In the genomic region with DNA sequence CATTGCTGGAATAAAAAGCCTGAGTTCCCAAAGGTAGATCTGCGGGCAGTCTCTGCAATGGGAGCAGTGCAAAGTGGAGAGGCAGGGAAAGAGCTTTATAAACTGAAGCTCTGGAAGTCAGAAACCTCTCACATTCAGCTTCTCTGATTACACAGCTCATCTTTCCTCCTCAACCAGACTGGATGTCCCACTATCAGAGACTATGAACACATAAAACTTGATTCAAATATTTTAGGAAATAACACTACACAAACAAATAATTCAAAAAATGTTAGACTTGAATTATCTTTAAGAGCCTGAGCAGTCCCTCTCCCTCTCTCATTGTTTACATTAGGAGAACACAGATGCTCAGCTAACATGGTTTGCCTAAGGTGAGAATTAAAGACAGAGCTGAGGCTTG, we compare ENCODE assay signal across 11 cellular contexts.
DNase-seq lines count a peak whose midpoint lies in the region; ATAC-seq and TF ChIP-seq lines count a peak whose summit lies in the region.
"Had no signal": no experiment of that assay in that cellular context is flagged by ENCODE, and none has a peak within 500 bp of the region (broad histone marks: within the 10 kb centered on the region; RNA-seq: fewer than 3 reads in every experiment).

No MANE protein-coding gene starts in this region.

- H3K4me1 Mint-ChIP-seq in stimulated activated memory B cell treated with anti-CD40 and anti-IgM and Interleukin-4, amounts not matched to agents 10 μg/mL and 1 μg/mL and 100 μg/mL, for 72 hours, result peaks cover 55% of the 10 kb centered on the region
- H3K4me1 Mint-ChIP-seq: activated CD4-positive, alpha-beta T cell treated with anti-CD3 and anti-CD28 coated beads for 36 hours had no signal

- TF ChIP-seq CTCF in RWPE2 (IDR thresholded peaks at IDR 0.05; ENCODE audit: poor library complexity, severe bottlenecking) (no peak), fibroblast of pulmonary artery (IDR thresholded peaks at IDR 0.05; ENCODE audit: low read length, missing control alignments) (no peak), right atrium auricular region (IDR thresholded peaks at IDR 0.05) (no peak)

- peak overlapping the region; percentile 72 for H3K27ac Mint-ChIP-seq in stimulated activated memory B cell treated with anti-CD40 and anti-IgM and Interleukin-4, amounts not matched to agents 10 μg/mL and 1 μg/mL and 100 μg/mL, for 72 hours
- H3K27ac Mint-ChIP-seq: activated CD4-positive, alpha-beta T cell treated with anti-CD3 and anti-CD28 coated beads for 36 hours; activated naive CD4-positive, alpha-beta T cell treated with anti-CD3 and anti-CD28 coated beads for 36 hours had no signal

- H3K27ac ChIP-seq in RWPE2 (ENCODE audit: poor library complexity, severe bottlenecking) (peak overlapping the region; percentile 100), right atrium auricular region (no peak overlapping the region)

- H3K4me3 ChIP-seq in RWPE2 (ENCODE audit: severe bottlenecking) (no peak overlapping the region), fibroblast of pulmonary artery (replicated peaks; ENCODE audit: low read depth, low read length) (no peak overlapping the region), right atrium auricular region (no peak overlapping the region)

- H3K36me3 Mint-ChIP-seq in stimulated activated memory B cell treated with anti-CD40 and anti-IgM and Interleukin-4, amounts not matched to agents 10 μg/mL and 1 μg/mL and 100 μg/mL, for 72 hours, result peaks cover 6% of the 10 kb centered on the region

- no peaks in the 10 kb centered on the region for H3K9me3 Mint-ChIP-seq in stimulated activated memory B cell treated with anti-CD40 and anti-IgM and Interleukin-4, amounts not matched to agents 10 μg/mL and 1 μg/mL and 100 μg/mL, for 72 hours
- H3K9me3 Mint-ChIP-seq: activated naive CD4-positive, alpha-beta T cell treated with anti-CD3 and anti-CD28 coated beads for 36 hours had no signal

- DNase-seq in SHP77 treated with DMSO at 0.1 percent for 48 hours (lab: John Stamatoyannopoulos, UW) (peak; percentile 54), SHP77 (lab: John Stamatoyannopoulos, UW) (no peak), RWPE2 (ENCODE audit: low spot score) (no peak), fibroblast of pulmonary artery (ENCODE audit: low read depth) (peak; percentile 17), germinal center (ENCODE audit: low spot score) (no peak), right atrium auricular region (ENCODE audit: low spot score) (no peak)
- DNase-seq: activated CD4-positive, alpha-beta T cell treated with anti-CD3 and anti-CD28 coated beads for 36 hours; activated naive CD4-positive, alpha-beta T cell treated with anti-CD3 and anti-CD28 coated beads for 36 hours; NCI-H2029 had no signal

- H3K27me3 ChIP-seq in RWPE2 (ENCODE audit: insufficient read depth, poor library complexity, severe bottlenecking) (no peaks in the 10 kb centered on the region), right atrium auricular region (no peaks in the 10 kb centered on the region)

- H3K36me3 ChIP-seq in RWPE2 (ENCODE audit: low read depth) (no peaks in the 10 kb centered on the region), right atrium auricular region (no peaks in the 10 kb centered on the region)

- no peak overlapping the region for H3K4me3 Mint-ChIP-seq in stimulated activated memory B cell treated with anti-CD40 and anti-IgM and Interleukin-4, amounts not matched to agents 10 μg/mL and 1 μg/mL and 100 μg/mL, for 72 hours
- H3K4me3 Mint-ChIP-seq: activated CD4-positive, alpha-beta T cell treated with anti-CD3 and anti-CD28 coated beads for 36 hours; activated naive CD4-positive, alpha-beta T cell treated with anti-CD3 and anti-CD28 coated beads for 36 hours had no signal

- no peaks in the 10 kb centered on the region for H3K9me3 ChIP-seq in RWPE2 (ENCODE audit: severe bottlenecking)
- H3K9me3 ChIP-seq in right atrium auricular region, result no peaks in the 10 kb centered on the region

- no peak for ATAC-seq in RWPE2 (ENCODE audit: low read depth)
- no peak for ATAC-seq in stimulated activated memory B cell treated with anti-CD40 and anti-IgM and Interleukin-4, amounts not matched to agents 10 μg/mL and 1 μg/mL and 100 μg/mL, for 72 hours
- ATAC-seq in GM19395 (IDR thresholded peaks at IDR 0.05; ENCODE audit: unreplicated experiment), result no peak
- ATAC-seq: activated CD4-positive, alpha-beta T cell treated with anti-CD3 and anti-CD28 coated beads for 36 hours had no signal

- H3K4me1 ChIP-seq in RWPE2 (ENCODE audit: insufficient read depth, poor library complexity, severe bottlenecking) (peaks cover 42% of the 10 kb centered on the region), right atrium auricular region (peaks cover 0 to 24% of the 10 kb centered on the region in 2 donors)

- no peaks in the 10 kb centered on the region for H3K27me3 Mint-ChIP-seq in stimulated activated memory B cell treated with anti-CD40 and anti-IgM and Interleukin-4, amounts not matched to agents 10 μg/mL and 1 μg/mL and 100 μg/mL, for 72 hours
- H3K27me3 Mint-ChIP-seq: activated CD4-positive, alpha-beta T cell treated with anti-CD3 and anti-CD28 coated beads for 36 hours had no signal

Comparison
In these comparisons a context has a peak if more than half of its experiments do, and no peak if none do; other contexts are left out.
1. DNase-seq: peak in SHP77 treated with DMSO at 0.1 percent for 48 hours (single experiment) and fibroblast of pulmonary artery (single experiment); none in SHP77 (0 of 2), RWPE2 (single experiment), germinal center (single experiment) and right atrium auricular region (single experiment).